8 cellular contexts compared by ENCODE assay signal in genomic region chr1:1020000-1020404, GRCh38. TPM values are rescaled to one million over a fixed set of nuclear protein-coding genes. Genes with fewer than 3 reads are reported as not detected.
A peak's percentile ranks its signal among the peaks of the same experiment; 100 is the strongest.
DNase-seq lines count a peak whose midpoint lies in the region; ATAC-seq and TF ChIP-seq lines count a peak whose summit lies in the region.

TSS of gene AGRN (plus strand) at chr1:1020120. CDS start at chr1:1020173, 53 bp downstream.

- peak within 1 kb of the TSS; percentile 75 for H3K9ac ChIP-seq in BLaER1

- peaks cover 2% of the 10 kb centered on the region for H3K36me3 Mint-ChIP-seq in activated T-cell treated with anti-CD3 and anti-CD28 coated beads, Interleukin-2, amount 50 U/mL, for 4 hours (ENCODE audit: insufficient read depth)

- H3K9me3 ChIP-seq in BLaER1 (no peaks in the 10 kb centered on the region), prostate gland (no peaks in the 10 kb centered on the region)

- no peaks in the 10 kb centered on the region for H3K9me3 Mint-ChIP-seq in activated T-cell treated with anti-CD3 and anti-CD28 coated beads, Interleukin-2, amount 50 U/mL, for 4 hours

- peaks cover 30% of the 10 kb centered on the region for H4K20me1 ChIP-seq in BLaER1

- H3K27me3 ChIP-seq in BLaER1 = peaks cover 9% of the 10 kb centered on the region
- no peaks in the 10 kb centered on the region for H3K27me3 ChIP-seq in prostate gland (replicated peaks; ENCODE audit: insufficient read depth)

- H3K27ac ChIP-seq in BLaER1 (peak within 1 kb of the TSS; percentile 78), prostate gland (peak within 1 kb of the TSS; percentile 86 to 97)

- peak within 1 kb of the TSS; percentile 99 for H3K4me2 ChIP-seq in BLaER1

- peaks cover 10% of the 10 kb centered on the region for H3K4me1 Mint-ChIP-seq in activated T-cell treated with anti-CD3 and anti-CD28 coated beads, Interleukin-2, amount 50 U/mL, for 4 hours (ENCODE audit: low read depth)

- WGBS in prostate gland = 0% methylated on average over 47 of the region's 58 CpGs

- TF ChIP-seq POLR2A in prostate gland (IDR thresholded peaks at IDR 0.05) = peak; percentile 66

- peak within 1 kb of the TSS; percentile 64 for H3K4me3 Mint-ChIP-seq in activated T-cell treated with anti-CD3 and anti-CD28 coated beads, Interleukin-2, amount 50 U/mL, for 4 hours

- H3K4me1 ChIP-seq in BLaER1 = peaks cover 66% of the 10 kb centered on the region
- H3K4me1 ChIP-seq in prostate gland (replicated peaks) = peaks cover 14% of the 10 kb centered on the region

- H3K4me3 ChIP-seq in BLaER1 (peak within 1 kb of the TSS; percentile 77), prostate gland (peak within 1 kb of the TSS; percentile 77 to 78)

- TF ChIP-seq CTCF in prostate gland (IDR thresholded peaks at IDR 0.05) = no peak

- H3K27me3 Mint-ChIP-seq in activated T-cell treated with anti-CD3 and anti-CD28 coated beads, Interleukin-2, amount 50 U/mL, for 4 hours (ENCODE audit: low read depth) = no peaks in the 10 kb centered on the region

- peak; percentile 33 for ATAC-seq in GM19035 (IDR thresholded peaks at IDR 0.05; ENCODE audit: unreplicated experiment)
- ATAC-seq in HG03175 (IDR thresholded peaks at IDR 0.05; ENCODE audit: unreplicated experiment) = peak; percentile 21
- ATAC-seq in activated T-cell treated with anti-CD3 and anti-CD28 coated beads, Interleukin-2, amount 50 U/mL, for 4 hours = peak; percentile 35 to 41
- peak; percentile 53 for ATAC-seq in Right ventricle myocardium superior (ENCODE audit: poor library complexity)
- ATAC-seq in GM18870 (IDR thresholded peaks at IDR 0.05; ENCODE audit: unreplicated experiment) = no peak

- no peak for DNase-seq in activated T-cell treated with anti-CD3 and anti-CD28 coated beads, Interleukin-2, amount 50 U/mL, for 4 hours
- DNase-seq in Right ventricle myocardium superior (no peak), prostate gland (ENCODE audit: low spot score) (no peak), NCI-H82 (lab: John Stamatoyannopoulos, UW) (no peak)

- intact Hi-C loops in Right ventricle myocardium superior (cut with DNase I) = no loop called here
- intact Hi-C loops in prostate gland (cut with DNase I) = no loop called here

- peaks cover 5% of the 10 kb centered on the region; the same call in 1 of the 2 replicates for H3K36me3 ChIP-seq in BLaER1
- H3K36me3 ChIP-seq in prostate gland = no peaks in the 10 kb centered on the region

RNA-seq across cellular contexts. Expression of gene AGRN, which starts in this region (rescaled TPM):
- 10 to 100 TPM; 12.0 to 18.0 (median 15.2) TPM for total RNA-seq in activated T-cell treated with anti-CD3 and anti-CD28 coated beads, Interleukin-2, amount 50 U/mL, for 4 hours
- total RNA-seq in Right ventricle myocardium superior (12.8 TPM), prostate gland (10 to 100 TPM; 87.7 to 92.4 TPM)
